Comparison of ENCODE assay signal across 28 cellular contexts in genomic region chr7:85062651-85063050, GRCh38.
"Had no signal": no experiment of that assay in that cellular context is flagged by ENCODE, and none has a peak within 500 bp of the region (broad histone marks: within the 10 kb centered on the region; RNA-seq: fewer than 3 reads in every experiment).

No MANE protein-coding gene starts in this region.

- H3K27ac Mint-ChIP-seq: dendritic cell treated with granulocyte-macrophage colony-stimulating factor and Interleukin-4, amounts not matched to agents 40 ng/mL and 50 ng/mL, for 4 days; effector memory CD8-positive, alpha-beta T cell; endodermal cell had no signal

- H3K4me3 ChIP-seq: colonic mucosa, coronary artery, dorsolateral prefrontal cortex, esophagus muscularis mucosa, esophagus squamous epithelium, gastrocnemius medialis, gastroesophageal sphincter, heart left ventricle, heart right ventricle had no signal

- H3K9me3 Mint-ChIP-seq: dendritic cell treated with granulocyte-macrophage colony-stimulating factor and Interleukin-4, amounts not matched to agents 40 ng/mL and 50 ng/mL, for 4 days; endodermal cell had no signal

- H3K9me3 ChIP-seq: colonic mucosa, esophagus muscularis mucosa, esophagus squamous epithelium, gastrocnemius medialis, gastroesophageal sphincter, heart left ventricle, heart right ventricle had no signal

- FAIRE-seq: colon, endometrium, endothelial cell of umbilical vein, frontal cortex had no signal

- H3K36me3 ChIP-seq: colonic mucosa, esophagus muscularis mucosa, esophagus squamous epithelium, gastrocnemius medialis, gastroesophageal sphincter, heart left ventricle, heart right ventricle had no signal

- H3K27me3 Mint-ChIP-seq: effector memory CD8-positive, alpha-beta T cell had no signal

- H3K27ac ChIP-seq: colonic mucosa, coronary artery, dorsolateral prefrontal cortex, epithelial cell of prostate, esophagus muscularis mucosa, esophagus squamous epithelium, foreskin keratinocyte, gastrocnemius medialis, gastroesophageal sphincter, heart left ventricle, heart right ventricle had no signal

- DNase-seq: colonic mucosa; cortex of kidney; dermis blood vessel endothelial cell; dorsolateral prefrontal cortex; effector CD4-positive, alpha-beta T cell; effector CD8-positive, alpha-beta T cell; effector memory CD4-positive, alpha-beta T cell; effector memory CD8-positive, alpha-beta T cell; endodermal cell; erythroblast; esophagus squamous epithelium; foreskin fibroblast; foreskin keratinocyte; foreskin melanocyte; gastrocnemius medialis; glutamatergic neuron; head of caudate nucleus; heart left ventricle; heart right ventricle had no signal

- H3K4me3 Mint-ChIP-seq: dendritic cell treated with granulocyte-macrophage colony-stimulating factor and Interleukin-4, amounts not matched to agents 40 ng/mL and 50 ng/mL, for 4 days; effector memory CD8-positive, alpha-beta T cell; endodermal cell had no signal

- H3K4me1 ChIP-seq: colonic mucosa, esophagus muscularis mucosa, esophagus squamous epithelium, foreskin keratinocyte, gastrocnemius medialis had no signal

- H3K27me3 ChIP-seq: colonic mucosa, dorsolateral prefrontal cortex, esophagus muscularis mucosa, esophagus squamous epithelium, foreskin keratinocyte, gastrocnemius medialis, gastroesophageal sphincter, heart left ventricle, heart right ventricle had no signal
